ENCODE assay signal across 8 cellular contexts in genomic region chr5:69368458-69369368, GRCh38. TPM values are rescaled to one million over a fixed set of nuclear protein-coding genes. Genes with fewer than 3 reads are reported as not detected.
DNase-seq lines count a peak whose midpoint lies in the region; ATAC-seq, FAIRE-seq and TF ChIP-seq lines count a peak whose summit lies in the region.

No MANE protein-coding gene starts in this region.

- H2BK5ac ChIP-seq in H1 (ENCODE audit: low read depth, low read length): peak overlapping the region; percentile 95; the same call in 1 of the 2 replicates

- no peak overlapping the region for H3K23ac ChIP-seq in H1 (ENCODE audit: insufficient read length)

- no peak overlapping the region for H2BK15ac ChIP-seq in H1 (ENCODE audit: low read length)

- H3K18ac ChIP-seq in H1 (ENCODE audit: extremely low read depth, low read length): no peak overlapping the region; the same call in 1 of the 2 replicates

- H4K20me1 ChIP-seq in H1 (replicated peaks in 1 of 2; ENCODE audit: control insufficient read depth in 1 of 2, insufficient read depth in 2 of 2, low read length in 2 of 2): peaks cover 0 to 2% of the 10 kb centered on the region in 2 experiments

- peaks cover 31% of the 10 kb centered on the region for H3K36me3 ChIP-seq in WERI-Rb-1
- H3K36me3 ChIP-seq in H1 (ENCODE audit: control insufficient read depth in 2 of 4, insufficient read depth in 4 of 4, low read length in 3 of 4): peaks cover 3 to 25% (median 13%) of the 10 kb centered on the region in 4 experiments; a peak in 7 of 8 replicates
- peaks cover 10% of the 10 kb centered on the region for H3K36me3 ChIP-seq in muscle layer of colon (ENCODE audit: insufficient read depth, low read length)
- peaks cover 4% of the 10 kb centered on the region for H3K36me3 ChIP-seq in urinary bladder (ENCODE audit: insufficient read depth)

- H3K27ac ChIP-seq in WERI-Rb-1: peak overlapping the region; percentile 100
- peak overlapping the region; percentile 99 for H3K27ac ChIP-seq in H1 (ENCODE audit: low read depth, low read length)
- H3K27ac ChIP-seq in muscle layer of colon (ENCODE audit: low read depth, low read length): peak overlapping the region; percentile 97
- H3K27ac ChIP-seq in urinary bladder (ENCODE audit: low read depth): peak overlapping the region; percentile 98

- peak overlapping the region; percentile 39 for H4K5ac ChIP-seq in H1 (ENCODE audit: insufficient read length, low read depth, low read length)

- H3K4me1 ChIP-seq in H1 (replicated peaks in 1 of 4; ENCODE audit: control insufficient read depth in 3 of 4, insufficient read depth in 4 of 4, low read length in 3 of 4): peaks cover 0 to 5% (median 0%) of the 10 kb centered on the region in 4 experiments; a peak in 1 of 7 replicates
- peaks cover 25% of the 10 kb centered on the region for H3K4me1 ChIP-seq in muscle layer of colon (ENCODE audit: insufficient read depth, low read length)
- peaks cover 2% of the 10 kb centered on the region for H3K4me1 ChIP-seq in urinary bladder (ENCODE audit: insufficient read depth)

- peak overlapping the region; percentile 100; the same call in 1 of the 2 replicates for H4K8ac ChIP-seq in H1 (ENCODE audit: extremely low read depth, insufficient read depth, low read length)

- ATAC-seq in HG03439 (IDR thresholded peaks at IDR 0.05; ENCODE audit: unreplicated experiment): peak; percentile 1
- ATAC-seq in GM21619 (IDR thresholded peaks at IDR 0.05; ENCODE audit: unreplicated experiment): no peak

- no peak for TF ChIP-seq EP300 in H1 (IDR thresholded peaks at IDR 0.05; ENCODE audit: borderline replicate concordance in 1 of 2, low read depth in 2 of 2, low read length in 2 of 2)

- H2AFZ ChIP-seq in H1 (ENCODE audit: low read length): no peak overlapping the region; the same call in 1 of the 2 replicates

- H3K4me3 ChIP-seq in WERI-Rb-1 (ENCODE audit: low read depth, low read length) (peak overlapping the region; percentile 91), H1 (ENCODE audit: extremely low read depth in 1 of 4, insufficient read depth in 2 of 4, low read depth in 3 of 4, low read length in 4 of 4) (peak overlapping the region; percentile 83 to 95 (median 88)), muscle layer of colon (ENCODE audit: low read depth in 1 of 2, low read length in 2 of 2) (peak overlapping the region; percentile 33 to 81), urinary bladder (ENCODE audit: low read depth, low read length) (peak overlapping the region; percentile 75)

- H3K4ac ChIP-seq in H1 (replicated peaks; ENCODE audit: insufficient read length, low read depth, low read length): no peak overlapping the region

- POLR2A ChIA-PET in H1 (lab: Charles Lee; ENCODE audit: partially characterized antibody): interaction anchor here (1.1 kb wide), 1 partner anchor 88 kb away, joined by 4 read pairs; no protein-coding TSS in a partner anchor

- no peak overlapping the region for H2AK5ac ChIP-seq in H1 (ENCODE audit: low read depth, low read length)

- peaks cover 16 to 72% of the 10 kb centered on the region in 2 experiments for H3K79me2 ChIP-seq in H1 (ENCODE audit: control insufficient read depth in 1 of 2, insufficient read depth in 2 of 2, low read length in 2 of 2)

- no peak overlapping the region for H4K91ac ChIP-seq in H1 (replicated peaks; ENCODE audit: insufficient read length, low read length)

- H3K14ac ChIP-seq in H1 (ENCODE audit: insufficient read length): no peak overlapping the region

- H3K27me3 ChIP-seq in WERI-Rb-1 (ENCODE audit: insufficient read depth, low read depth, severe bottlenecking) (no peaks in the 10 kb centered on the region), H1 (replicated peaks in 1 of 4; ENCODE audit: control insufficient read depth in 3 of 4, extremely low read depth in 1 of 4, insufficient read depth in 3 of 4, low read length in 3 of 4) (no peaks in the 10 kb centered on the region), muscle layer of colon (ENCODE audit: control insufficient read depth in 1 of 2, insufficient read depth in 2 of 2, low read length in 2 of 2) (no peaks in the 10 kb centered on the region)

- WGBS in H1 (ENCODE audit: extremely low coverage in 1 of 2, insufficient coverage in 1 of 2, insufficient read length in 1 of 2, insufficient replicate concordance in 2 of 2, low coverage in 1 of 2, low lambda C conversion rate in 2 of 2, missing lambda C conversion rate in 1 of 2), 2 experiments: 4% methylated on average over 22 of the region's 42 CpGs; no CpG with 5 or more reads in 1 of the 2 experiments
- 2% methylated on average over 42 of the region's 42 CpGs for WGBS in urinary bladder

- H3K4me2 ChIP-seq in H1 (ENCODE audit: insufficient read depth in 1 of 2, low read depth in 2 of 2, low read length in 2 of 2): peak overlapping the region; percentile 51 to 69

- no peaks in the 10 kb centered on the region; the same call in 1 of the 2 replicates for H3K23me2 ChIP-seq in H1 (ENCODE audit: low read depth, low read length)

- no peak overlapping the region; the same call in 1 of the 2 replicates for H2BK12ac ChIP-seq in H1 (ENCODE audit: low read depth, low read length)

- peak overlapping the region; percentile 95 to 98 (median 98) for H3K9ac ChIP-seq in H1 (replicated peaks in 1 of 4; ENCODE audit: extremely low read depth in 1 of 4, low read depth in 3 of 4, low read length in 3 of 4)
- peak overlapping the region; percentile 90 for H3K9ac ChIP-seq in muscle layer of colon (ENCODE audit: low read length)

- H3K56ac ChIP-seq in H1 (replicated peaks; ENCODE audit: insufficient read length, low read depth, low read length): peak overlapping the region; percentile 47

- TF ChIP-seq RAD21 in H1 (IDR thresholded peaks at IDR 0.05 in 1 of 2, conservative IDR thresholded peaks at IDR 0.05 in 1 of 2; ENCODE audit: low read depth in 2 of 2, low read length in 2 of 2): no peak

- TF ChIP-seq CTCF in WERI-Rb-1 (IDR thresholded peaks at IDR 0.05; ENCODE audit: low read depth, low read length) (no peak), H1 (IDR thresholded peaks at IDR 0.05; ENCODE audit: control extremely low read depth in 1 of 3, insufficient read depth in 1 of 3, low read depth in 1 of 3, low read length in 3 of 3) (no peak)

- DNase-seq in SIG-M5 treated with dmso at 0.1 percent for 504 hours (lab: John Stamatoyannopoulos, UW; ENCODE audit: unreplicated experiment): peak; percentile 62
- no peak for DNase-seq in SIG-M5 (lab: John Stamatoyannopoulos, UW)
- DNase-seq in WERI-Rb-1: no peak
- DNase-seq in H1 (ENCODE audit: low read depth in 1 of 2, low spot score in 2 of 2): no peak

- FAIRE-seq in H1 (lab: Jason Lieb, UNC): no peak

- no peak for TF ChIP-seq POLR2A in H1 (IDR thresholded peaks at IDR 0.05; ENCODE audit: control extremely low read depth in 1 of 2, low read depth in 2 of 2, low read length in 2 of 2)

- no peak overlapping the region for H2BK20ac ChIP-seq in H1 (ENCODE audit: low read length)

- H3K79me1 ChIP-seq in H1 (ENCODE audit: low read depth, low read length): 0 out of 2 replicates have a peak, but pooled peaks cover 2% of the 10 kb centered on the region

- no peak overlapping the region for H2BK120ac ChIP-seq in H1 (replicated peaks; ENCODE audit: low read depth, low read length)

- no peaks in the 10 kb centered on the region for H3K9me3 ChIP-seq in WERI-Rb-1 (ENCODE audit: severe bottlenecking)
- no peaks in the 10 kb centered on the region for H3K9me3 ChIP-seq in H1 (ENCODE audit: insufficient read depth in 2 of 2, low read depth in 1 of 2, low read length in 1 of 2)
- no peaks in the 10 kb centered on the region for H3K9me3 ChIP-seq in muscle layer of colon (ENCODE audit: low read length)

- CTCF ChIA-PET in H1 (lab: Charles Lee; ENCODE audit: partially characterized antibody): no interaction called here

RNA-seq across cellular contexts. Expression of gene AK6, which starts 0.6 kb away (rescaled TPM):
- total RNA-seq in H1 (2021; fragmentation: NEBNext Ultra II Directional; extraction: Animal tissue kit (Norgen Biotek cat#: 25700)): 44.2 and 51.2 TPM in 2 replicates
- polyA plus RNA-seq in H1 (2011; rRNA removed) (10.2 and 22.5 TPM in 2 replicates), urinary bladder (46.1 TPM)
- polyA plus RNA-seq in H1 (2011; cell fraction: cytosol; rRNA removed): 34.8 TPM
- 5.8 TPM for polyA plus RNA-seq in H1 (2011; cell fraction: nucleus; rRNA removed)
- polyA plus RNA-seq in H1 (2012, experiment 1 of 2): 32.7 to 79.2 TPM (median 42.3 TPM) in 4 replicates
- 12.0 TPM for polyA plus RNA-seq in H1 (2012, experiment 2 of 2)
- 48.3 TPM for polyA plus RNA-seq in H1 (2013, experiment 1 of 2)
- 46.7 TPM for polyA plus RNA-seq in H1 (2013, experiment 2 of 2)
- polyA minus RNA-seq in H1 (2011; rRNA and poly(A)+ RNA removed): 7.6 and 9.6 TPM in 2 replicates
- polyA minus RNA-seq in H1 (2011; cell fraction: cytosol; rRNA and poly(A)+ RNA removed): 11.7 TPM
- polyA minus RNA-seq in H1 (2011; cell fraction: nucleus; rRNA and poly(A)+ RNA removed): 13.4 TPM
- 42.0 TPM for total RNA-seq in urinary bladder

RNA-seq across cellular contexts. Expression of gene TAF9, which starts 0.6 kb away (rescaled TPM):
- 85.1 and 85.4 TPM in 2 replicates for total RNA-seq in H1 (2021; fragmentation: NEBNext Ultra II Directional; extraction: Animal tissue kit (Norgen Biotek cat#: 25700))
- polyA plus RNA-seq in H1 (2011; rRNA removed): 76.0 and 135 TPM in 2 replicates
- polyA plus RNA-seq in H1 (2011; cell fraction: cytosol; rRNA removed): 124 TPM
- 32.4 TPM for polyA plus RNA-seq in H1 (2011; cell fraction: nucleus; rRNA removed)
- polyA plus RNA-seq in H1 (2012, experiment 1 of 2): 81.1 to 111 TPM (median 85.5 TPM) in 4 replicates
- polyA plus RNA-seq in H1 (2012, experiment 2 of 2): 13.7 TPM
- 60.6 TPM for polyA plus RNA-seq in H1 (2013, experiment 1 of 2)
- polyA plus RNA-seq in H1 (2013, experiment 2 of 2): 59.9 TPM
- 58.8 and 82.7 TPM in 2 replicates for polyA minus RNA-seq in H1 (2011; rRNA and poly(A)+ RNA removed)
- 25.8 TPM for polyA minus RNA-seq in H1 (2011; cell fraction: cytosol; rRNA and poly(A)+ RNA removed)
- 53.1 TPM for polyA minus RNA-seq in H1 (2011; cell fraction: nucleus; rRNA and poly(A)+ RNA removed)
- total RNA-seq in urinary bladder: 44.1 TPM
- polyA plus RNA-seq in urinary bladder: 43.9 TPM

RNA-seq across cellular contexts. Expression of gene RAD17, which starts 0.9 kb away (rescaled TPM):
- total RNA-seq in H1 (2021; fragmentation: NEBNext Ultra II Directional; extraction: Animal tissue kit (Norgen Biotek cat#: 25700)): 24.8 and 28.1 TPM in 2 replicates
- polyA plus RNA-seq in H1 (2011; rRNA removed) (10.2 and 12.9 TPM in 2 replicates), urinary bladder (13.8 TPM)
- polyA plus RNA-seq in H1 (2011; cell fraction: cytosol; rRNA removed): 14.7 TPM
- 38.6 TPM for polyA plus RNA-seq in H1 (2011; cell fraction: nucleus; rRNA removed)
- 19.6 to 26.4 TPM (median 23.0 TPM) in 4 replicates for polyA plus RNA-seq in H1 (2012, experiment 1 of 2)
- polyA plus RNA-seq in H1 (2012, experiment 2 of 2): 1.2 TPM
- 23.3 TPM for polyA plus RNA-seq in H1 (2013, experiment 1 of 2)
- polyA plus RNA-seq in H1 (2013, experiment 2 of 2): 22.8 TPM
- 27.5 and 38.2 TPM in 2 replicates for polyA minus RNA-seq in H1 (2011; rRNA and poly(A)+ RNA removed)
- polyA minus RNA-seq in H1 (2011; cell fraction: cytosol; rRNA and poly(A)+ RNA removed): 16.5 TPM
- polyA minus RNA-seq in H1 (2011; cell fraction: nucleus; rRNA and poly(A)+ RNA removed): 73.3 TPM
- total RNA-seq in urinary bladder: 44.6 TPM

RNA-seq across cellular contexts. Expression of gene CCDC125, which starts 36.1 kb away (rescaled TPM):
- total RNA-seq in H1 (2021; fragmentation: NEBNext Ultra II Directional; extraction: Animal tissue kit (Norgen Biotek cat#: 25700)): not detected in 2 replicates
- polyA plus RNA-seq in H1 (2011; rRNA removed) (0.30 and 0.70 TPM in 2 replicates), urinary bladder (2.0 TPM)
- 0.75 TPM for polyA plus RNA-seq in H1 (2011; cell fraction: cytosol; rRNA removed)
- polyA plus RNA-seq in H1 (2011; cell fraction: nucleus; rRNA removed): 0.97 TPM
- 1.0 to 2.2 TPM (median 1.5 TPM) in 4 replicates for polyA plus RNA-seq in H1 (2012, experiment 1 of 2)
- 0.31 TPM for polyA plus RNA-seq in H1 (2012, experiment 2 of 2)
- 1.6 TPM for polyA plus RNA-seq in H1 (2013, experiment 1 of 2)
- 1.1 TPM for polyA plus RNA-seq in H1 (2013, experiment 2 of 2)
- polyA minus RNA-seq in H1 (2011; rRNA and poly(A)+ RNA removed): 2.0 and 2.7 TPM in 2 replicates
- 1.2 TPM for polyA minus RNA-seq in H1 (2011; cell fraction: cytosol; rRNA and poly(A)+ RNA removed)
- polyA minus RNA-seq in H1 (2011; cell fraction: nucleus; rRNA and poly(A)+ RNA removed): 2.3 TPM
- 9.1 TPM for total RNA-seq in urinary bladder

RNA-seq across cellular contexts. Expression of gene MARVELD2, which starts 46.2 kb away (rescaled TPM):
- total RNA-seq in H1 (2021; fragmentation: NEBNext Ultra II Directional; extraction: Animal tissue kit (Norgen Biotek cat#: 25700)): 31.0 and 31.4 TPM in 2 replicates
- polyA plus RNA-seq in H1 (2011; rRNA removed): 15.4 and 18.7 TPM in 2 replicates
- 16.9 TPM for polyA plus RNA-seq in H1 (2011; cell fraction: cytosol; rRNA removed)
- 7.8 TPM for polyA plus RNA-seq in H1 (2011; cell fraction: nucleus; rRNA removed)
- 15.4 to 18.2 TPM (median 17.1 TPM) in 4 replicates for polyA plus RNA-seq in H1 (2012, experiment 1 of 2)
- polyA plus RNA-seq in H1 (2012, experiment 2 of 2): 4.7 TPM
- polyA plus RNA-seq in H1 (2013, experiment 1 of 2): 27.0 TPM
- 32.4 TPM for polyA plus RNA-seq in H1 (2013, experiment 2 of 2)
- 38.9 and 46.7 TPM in 2 replicates for polyA minus RNA-seq in H1 (2011; rRNA and poly(A)+ RNA removed)
- 28.2 TPM for polyA minus RNA-seq in H1 (2011; cell fraction: cytosol; rRNA and poly(A)+ RNA removed)
- polyA minus RNA-seq in H1 (2011; cell fraction: nucleus; rRNA and poly(A)+ RNA removed): 21.6 TPM
- 5.9 TPM for total RNA-seq in urinary bladder
- 1.4 TPM for polyA plus RNA-seq in urinary bladder
